8 cellular contexts compared by ENCODE assay signal in genomic region chr16:66539628-66540469, GRCh38. TPM values are rescaled to one million over a fixed set of nuclear protein-coding genes. Genes with fewer than 3 reads are reported as not detected.
DNase-seq lines count a peak whose midpoint lies in the region; ATAC-seq and TF ChIP-seq lines count a peak whose summit lies in the region.

No MANE protein-coding gene starts in this region.

- intact Hi-C loops in lower lobe of right lung (cut with DNase I): no loop called here

- peak; percentile 77 for ATAC-seq in GM21515 (IDR thresholded peaks at IDR 0.05; ENCODE audit: unreplicated experiment)
- ATAC-seq in HG02571 (IDR thresholded peaks at IDR 0.05; ENCODE audit: unreplicated experiment): no peak
- ATAC-seq in lower lobe of right lung: no peak
- no peak for ATAC-seq in HG03460 (IDR thresholded peaks at IDR 0.05; ENCODE audit: unreplicated experiment)

- peak overlapping the region; percentile 66 for H3K27ac ChIP-seq in MM.1S (ENCODE audit: low read length)
- H3K27ac ChIP-seq in lower lobe of right lung: no peak overlapping the region

- peaks cover 12% of the 10 kb centered on the region for H3F3A ChIP-seq in MM.1S (ENCODE audit: insufficient read depth, low read length)

- H3K79me2 ChIP-seq in MM.1S (ENCODE audit: low read length): 0 out of 2 replicates have a peak, but pooled peaks cover 4% of the 10 kb centered on the region

- H3K9me3 ChIP-seq in MM.1S (replicated peaks; ENCODE audit: insufficient read depth, low read length) (no peaks in the 10 kb centered on the region), lower lobe of right lung (no peaks in the 10 kb centered on the region)

- TF ChIP-seq CTCF in MM.1S (IDR thresholded peaks at IDR 0.05; ENCODE audit: low read length) (no peak), kidney epithelial cell (IDR thresholded peaks at IDR 0.05; ENCODE audit: insufficient read depth, low read length, poor library complexity, severe bottlenecking) (no peak), lower lobe of right lung (IDR thresholded peaks at IDR 0.05) (no peak)

- no peaks in the 10 kb centered on the region for H3K9me2 ChIP-seq in MM.1S (replicated peaks; ENCODE audit: insufficient read depth, low read length)

- peak; percentile 88 for DNase-seq in GF-D8 (lab: John Stamatoyannopoulos, UW)
- peak; percentile 52 for DNase-seq in MM.1S
- DNase-seq in kidney epithelial cell (ENCODE audit: low read depth): peak; percentile 94
- no peak for DNase-seq in ureter (ENCODE audit: low spot score)
- DNase-seq in lower lobe of right lung: no peak

- H3K4me2 ChIP-seq in MM.1S (ENCODE audit: low read depth, low read length): peak overlapping the region; percentile 59

- H2AFZ ChIP-seq in MM.1S (ENCODE audit: low read length): peak overlapping the region; percentile 41; the same call in 1 of the 2 replicates

- H3K36me3 ChIP-seq in MM.1S (replicated peaks; ENCODE audit: insufficient read depth, low read length): no peaks in the 10 kb centered on the region
- peaks cover 1% of the 10 kb centered on the region for H3K36me3 ChIP-seq in kidney epithelial cell (ENCODE audit: control insufficient read depth, insufficient read depth, low read length)
- peaks cover 68% of the 10 kb centered on the region for H3K36me3 ChIP-seq in lower lobe of right lung

- H3K4me3 ChIP-seq in MM.1S (ENCODE audit: low read length) (no peak overlapping the region), kidney epithelial cell (ENCODE audit: low read depth, low read length) (no peak overlapping the region), lower lobe of right lung (no peak overlapping the region)

- H4K20me1 ChIP-seq in MM.1S (ENCODE audit: insufficient read depth, low read length): no peaks in the 10 kb centered on the region

- peak overlapping the region; percentile 15; the same call in 1 of the 2 replicates for H3K9ac ChIP-seq in MM.1S (ENCODE audit: low read length)

- H3K4me1 ChIP-seq in MM.1S (ENCODE audit: low read length): peaks cover 33% of the 10 kb centered on the region
- peaks cover 16% of the 10 kb centered on the region for H3K4me1 ChIP-seq in lower lobe of right lung

- no peaks in the 10 kb centered on the region for H3K27me3 ChIP-seq in MM.1S (replicated peaks; ENCODE audit: insufficient read depth, low read length)
- H3K27me3 ChIP-seq in kidney epithelial cell (ENCODE audit: control insufficient read depth, insufficient read depth, low read length): no peaks in the 10 kb centered on the region
- no peaks in the 10 kb centered on the region for H3K27me3 ChIP-seq in lower lobe of right lung (ENCODE audit: low read depth)

RNA-seq across cellular contexts. Expression of gene TK2, which starts 10.1 kb away (rescaled TPM):
- 25.2 and 25.7 TPM in 2 replicates for total RNA-seq in kidney epithelial cell
- 37.9 TPM for total RNA-seq in ureter
- total RNA-seq in lower lobe of right lung: 36.2 TPM

RNA-seq across cellular contexts. Expression of gene CKLF, which starts 12.5 kb away (rescaled TPM):
- 120 and 129 TPM in 2 replicates for total RNA-seq in kidney epithelial cell
- total RNA-seq in ureter: 34.0 TPM
- 64.9 TPM for total RNA-seq in lower lobe of right lung

RNA-seq across cellular contexts. Expression of gene CMTM1, which starts 26.4 kb away (rescaled TPM):
- 4.3 and 9.0 TPM in 2 replicates for total RNA-seq in kidney epithelial cell
- 4.3 TPM for total RNA-seq in ureter
- total RNA-seq in lower lobe of right lung: 8.1 TPM

RNA-seq across cellular contexts. Expression of gene CMTM2, which starts 39.4 kb away (rescaled TPM):
- total RNA-seq in kidney epithelial cell (0.54 and 1.4 TPM in 2 replicates), ureter (not detected), lower lobe of right lung (4.0 TPM)

Comparison
In these comparisons a context has a peak if more than half of its experiments do, and no peak if none do; other contexts are left out.
1. DNase-seq: peak in GF-D8 (single experiment), MM.1S (single experiment) and kidney epithelial cell (single experiment); none in ureter (single experiment) and lower lobe of right lung (single experiment).